Comparison of ENCODE assay signal across 9 cellular contexts in genomic region chr4:6222761-6223292, GRCh38. TPM values are rescaled to one million over a fixed set of nuclear protein-coding genes. Genes with fewer than 3 reads are reported as not detected.
A peak's percentile ranks its signal among the peaks of the same experiment; 100 is the strongest.
DNase-seq lines count a peak whose midpoint lies in the region; ATAC-seq and TF ChIP-seq lines count a peak whose summit lies in the region.
"Had no signal": no experiment of that assay in that cellular context is flagged by ENCODE, and none has a peak within 500 bp of the region (broad histone marks: within the 10 kb centered on the region; RNA-seq: fewer than 3 reads in every experiment).

No MANE protein-coding gene starts in this region.

- TF ChIP-seq RAD21 in SK-N-SH (IDR thresholded peaks at IDR 0.05; ENCODE audit: low read length), result no peak

- H3F3A ChIP-seq in SK-N-SH (replicated peaks; ENCODE audit: insufficient read depth), result no peaks in the 10 kb centered on the region

- 34% methylated on average over 10 of the region's 10 CpGs for WGBS in SK-N-SH (ENCODE audit: low lambda C conversion rate)
- WGBS in stomach, 5 donors, result 58 to 66% (median 63%) methylated on average over 10 of the region's 10 CpGs

- peaks cover 0 to 26% of the 10 kb centered on the region in 2 experiments; a peak in 2 of 4 replicates for H3K4me1 ChIP-seq in SK-N-SH (ENCODE audit: control insufficient read depth in 1 of 2, insufficient read depth in 2 of 2, low read depth in 1 of 2, low read length in 1 of 2)
- H3K4me1 ChIP-seq in stomach, result peaks cover 0 to 14% (median 8%) of the 10 kb centered on the region in 4 donors

- H3K27ac ChIP-seq in SK-N-SH (ENCODE audit: low read depth in 2 of 2, low read length in 1 of 2) (no peak overlapping the region; a peak in 1 of 4 replicates), stomach (no peak overlapping the region)

- H3K9ac ChIP-seq in SK-N-SH, result no peak overlapping the region

- H3K9me3 ChIP-seq in SK-N-SH (no peaks in the 10 kb centered on the region), stomach (peaks cover 0 to 14% (median 10%) of the 10 kb centered on the region in 4 donors)

- POLR2A ChIA-PET in SK-N-SH (lab: Yijun Ruan, JAX), result interaction anchor here (1.3 kb wide), 1 partner anchor 23 kb away, joined by 3 read pairs; no protein-coding TSS in a partner anchor

- no peaks in the 10 kb centered on the region for H4K20me1 ChIP-seq in SK-N-SH (ENCODE audit: insufficient read depth)

- no peaks in the 10 kb centered on the region for H3K9me2 ChIP-seq in SK-N-SH

- TF ChIP-seq POLR2A in stomach (IDR thresholded peaks at IDR 0.05), result no peak

- no peaks in the 10 kb centered on the region for H3K36me3 ChIP-seq in SK-N-SH (replicated peaks in 1 of 2; ENCODE audit: control insufficient read depth in 1 of 2, insufficient read depth in 2 of 2, low read length in 1 of 2)
- no peaks in the 10 kb centered on the region for H3K36me3 ChIP-seq in stomach

- peak; percentile 77 for DNase-seq in SK-N-SH
- peak; percentile 41 for DNase-seq in NCI-H82 treated with DMSO at 0.1 percent for 48 hours (lab: John Stamatoyannopoulos, UW; ENCODE audit: unreplicated experiment)
- peak; percentile 54 for DNase-seq in iPS DF 19.7 (ENCODE audit: low read depth, low spot score)
- DNase-seq in stomach, result peak; percentile 20
- no peak for DNase-seq in T-helper 1 cell
- no peak for DNase-seq in Kasumi-1 (lab: John Stamatoyannopoulos, UW)
- DNase-seq: OCI-M1 had no signal

- no peak overlapping the region; a peak in 1 of 4 replicates for H3K4me3 ChIP-seq in SK-N-SH (ENCODE audit: low read depth in 2 of 2, low read length in 1 of 2)
- no peak overlapping the region for H3K4me3 ChIP-seq in stomach

- intact Hi-C loops in stomach (cut with DNase I; ENCODE audit: low total_unique reads), result no loop called here

- no peaks in the 10 kb centered on the region for H3K79me2 ChIP-seq in SK-N-SH (ENCODE audit: insufficient read depth)

- no peak for TF ChIP-seq EP300 in SK-N-SH (IDR thresholded peaks at IDR 0.05; ENCODE audit: borderline replicate concordance in 1 of 2, low read depth in 1 of 2, low read length in 1 of 2)
- TF ChIP-seq EP300 in stomach (IDR thresholded peaks at IDR 0.05), result no peak

- H2AFZ ChIP-seq in SK-N-SH (ENCODE audit: low read depth), result no peak overlapping the region

- H3K27me3 ChIP-seq in SK-N-SH (ENCODE audit: insufficient read depth), result no peaks in the 10 kb centered on the region
- peaks cover 5 to 77% (median 31%) of the 10 kb centered on the region in 3 donors for H3K27me3 ChIP-seq in stomach

- TF ChIP-seq CTCF in SK-N-SH (IDR thresholded peaks at IDR 0.05) (no peak), stomach (IDR thresholded peaks at IDR 0.05) (no peak)

- ATAC-seq in SK-N-SH treated with all-trans-retinoic acid at 6 μM for 48 hours, result no peak
- ATAC-seq in HG02759 (IDR thresholded peaks at IDR 0.05; ENCODE audit: unreplicated experiment), result no peak

- H3K4me2 ChIP-seq in SK-N-SH, result no peak overlapping the region

- CTCF ChIA-PET in SK-N-SH (lab: Yijun Ruan, JAX), result interaction anchor here (2.5 kb wide), 1 partner anchor 225 kb away, joined by 14 read pairs; no protein-coding TSS in a partner anchor

TF ChIP-seq in SK-N-SH, 30 proteins besides CTCF, POLR2A, EP300 and RAD21:
- no peak for TF ChIP-seq POLR2AphosphoS5 (IDR thresholded peaks at IDR 0.05; ENCODE audit: low read depth, low read length)

TF ChIP-seq in SK-N-SH treated with all-trans-retinoic acid at 6 μM for 48 hours, 23 proteins besides CTCF, POLR2A, EP300 and RAD21:
- TF ChIP-seq TSHZ2 (CRISPR knock-in tag; IDR thresholded peaks at IDR 0.05) (no peak), BACH2 (CRISPR knock-in tag; IDR thresholded peaks at IDR 0.05; ENCODE audit: borderline replicate concordance) (no peak), TOX (CRISPR knock-in tag; IDR thresholded peaks at IDR 0.05; ENCODE audit: borderline replicate concordance) (no peak), ZFP30 (CRISPR knock-in tag; IDR thresholded peaks at IDR 0.05) (no peak), ZNF8 (CRISPR knock-in tag; IDR thresholded peaks at IDR 0.05) (no peak), ESRRG (CRISPR knock-in tag; IDR thresholded peaks at IDR 0.05) (no peak), ZNF565 (CRISPR knock-in tag; conservative IDR thresholded peaks at IDR 0.05; ENCODE audit: low read depth) (no peak), CREB5 (CRISPR knock-in tag; IDR thresholded peaks at IDR 0.05; ENCODE audit: low read depth) (no peak)

RNA-seq across cellular contexts. Expression of gene JAKMIP1, which starts 22.5 kb away (rescaled TPM):
- 0.54 and 1.0 TPM in 2 replicates for polyA plus RNA-seq in SK-N-SH (2012; rRNA removed)
- 0.98 and 1.7 TPM in 2 replicates for polyA plus RNA-seq in SK-N-SH (2012; cell fraction: cytosol; rRNA removed)
- polyA plus RNA-seq in SK-N-SH (2012; cell fraction: nucleus; rRNA removed), result 0.17 and 0.63 TPM in 2 replicates
- total RNA-seq in stomach, result 10 to 100 TPM in 1 of 5 donors, under 1 TPM in 2, not detected in 2; 0.18 to 10.3 (median 0.87) TPM
- under 1 TPM; 0.40 to 0.62 (median 0.46) TPM for polyA plus RNA-seq in stomach

RNA-seq across cellular contexts. Expression of gene WFS1, which starts 46.8 kb away (rescaled TPM):
- 15.8 and 18.7 TPM in 2 replicates for polyA plus RNA-seq in SK-N-SH (2012; rRNA removed)
- 6.5 and 10.4 TPM in 2 replicates for polyA plus RNA-seq in SK-N-SH (2012; cell fraction: cytosol; rRNA removed)
- polyA plus RNA-seq in SK-N-SH (2012; cell fraction: nucleus; rRNA removed), result 24.9 and 27.7 TPM in 2 replicates
- 10 to 100 TPM; 13.8 to 60.7 (median 22.3) TPM for total RNA-seq in stomach
- 10 to 100 TPM in 1 of 3 donors, 1 to 10 TPM in 2; 4.1 to 11.6 (median 6.2) TPM for polyA plus RNA-seq in stomach

Comparison
In these comparisons a context has a peak if more than half of its experiments do, and no peak if none do; other contexts are left out.
1. DNase-seq: peak in SK-N-SH (single experiment), NCI-H82 treated with DMSO at 0.1 percent for 48 hours (single experiment), iPS DF 19.7 (single experiment) and stomach (single experiment); none in T-helper 1 cell (0 of 5) and Kasumi-1 (0 of 2).